Comparison of ENCODE assay signal across 10 cellular contexts in the genomic region with DNA sequence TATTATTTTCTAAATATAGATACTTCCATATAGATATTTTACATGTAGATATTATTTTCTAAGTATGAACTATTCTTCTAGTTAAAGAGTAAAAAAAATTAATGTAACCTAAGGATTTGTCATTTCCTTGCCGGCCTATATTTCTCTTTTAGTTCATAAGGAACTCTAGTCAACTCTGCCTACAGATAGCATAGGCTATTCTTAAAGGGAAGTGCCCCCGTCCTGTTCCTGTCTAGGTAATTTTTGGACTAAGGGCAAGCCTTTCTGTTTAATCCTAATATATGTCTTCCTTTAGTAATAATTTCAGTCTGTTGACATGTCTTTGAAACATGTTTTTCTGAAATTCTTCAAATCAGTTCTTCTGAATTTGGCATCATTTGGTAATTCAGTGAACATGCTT.
"Had no signal": no experiment of that assay in that cellular context is flagged by ENCODE, and none has a peak within 500 bp of the region (broad histone marks: within the 10 kb centered on the region; RNA-seq: fewer than 3 reads in every experiment).

No MANE protein-coding gene starts in this region.

- DNase-seq: GM23248, GOT3, H7, HFFc6, IMR-90, KG1 had no signal

- ATAC-seq: HCT116, K562 had no signal

- H3K9me3 ChIP-seq: HAP-1 had no signal

- FAIRE-seq: K562 had no signal

- H3K27ac ChIP-seq: HL-60 had no signal

- H3K36me3 ChIP-seq: HAP-1 had no signal

- H3K4me1 ChIP-seq: HAP-1 had no signal

- H3K4me3 ChIP-seq: GM23248, HAP-1, K562 had no signal
